In genomic region chr15:101326462-101327146, GRCh38 we compare ENCODE assay signal across 13 cellular contexts.
"Had no signal": no experiment of that assay in that cellular context is flagged by ENCODE, and none has a peak within 500 bp of the region (broad histone marks: within the 10 kb centered on the region; RNA-seq: fewer than 3 reads in every experiment).

No MANE protein-coding gene starts in this region.

- H3K4me3 Mint-ChIP-seq: activated B cell treated with CpG ODN at 0.5 μM for 24 hours; activated T-helper 17 cell treated with anti-CD3 and anti-CD28 coated beads, Interleukin-2, amount 50 U/mL, for 72 hours; T-helper 17 cell had no signal

- H3K4me1 Mint-ChIP-seq: activated B cell treated with CpG ODN at 0.5 μM for 24 hours; activated T-helper 17 cell treated with anti-CD3 and anti-CD28 coated beads, Interleukin-2, amount 50 U/mL, for 72 hours; T-helper 17 cell had no signal

- H3K9me3 Mint-ChIP-seq: activated B cell treated with CpG ODN at 0.5 μM for 24 hours; activated T-helper 17 cell treated with anti-CD3 and anti-CD28 coated beads, Interleukin-2, amount 50 U/mL, for 72 hours had no signal

- H3K9me3 ChIP-seq: stomach, thoracic aorta had no signal

- H3K27ac Mint-ChIP-seq: activated B cell treated with CpG ODN at 0.5 μM for 24 hours; activated T-helper 17 cell treated with anti-CD3 and anti-CD28 coated beads, Interleukin-2, amount 50 U/mL, for 72 hours; T-helper 17 cell had no signal

- H3K36me3 ChIP-seq: thoracic aorta had no signal

- FAIRE-seq: astrocyte, TTC549 had no signal

- ATAC-seq: activated T-helper 17 cell treated with anti-CD3 and anti-CD28 coated beads, Interleukin-2, amount 50 U/mL, for 72 hours; right cardiac atrium; T-helper 17 cell had no signal

- H3K27ac ChIP-seq: stomach, thoracic aorta had no signal

- H3K4me2 ChIP-seq: smooth muscle cell had no signal

- DNase-seq: activated B cell treated with CpG ODN at 0.5 μM for 24 hours; activated CD4-positive, alpha-beta T cell treated with anti-CD3 and anti-CD28 coated beads for 48 hours; activated naive CD4-positive, alpha-beta T cell treated with anti-CD3 and anti-CD28 coated beads, Interleukin-2, amount 50 U/mL, for 16 hours; hippocampal formation; kidney glomerular epithelial cell; right cardiac atrium; stomach; T-helper 17 cell had no signal

- H3K4me3 ChIP-seq: smooth muscle cell, stomach, thoracic aorta had no signal
